In genomic region chr10:70234668-70235447, GRCh38 we compare ENCODE assay signal across 1 cellular context.
TF ChIP-seq lines count a peak whose summit lies in the region.

No MANE protein-coding gene starts in this region.

TF ChIP-seq in WTC11, 78 proteins besides CTCF, POLR2A, EP300 and RAD21 (continued from another document):
- TF ChIP-seq E2F1 (CRISPR knock-in tag; IDR thresholded peaks at IDR 0.05) (no peak), ZNF317 (CRISPR knock-in tag; IDR thresholded peaks at IDR 0.05; ENCODE audit: borderline replicate concordance, low read depth) (no peak)
